ENCODE assay signal across 7 cellular contexts in genomic region chr11:68843703-68844312, GRCh38. TPM values are rescaled to one million over a fixed set of nuclear protein-coding genes. Genes with fewer than 3 reads are reported as not detected.
DNase-seq lines count a peak whose midpoint lies in the region; ATAC-seq and TF ChIP-seq lines count a peak whose summit lies in the region.

No MANE protein-coding gene starts in this region.

- DNase-seq in OCI-M1 (lab: John Stamatoyannopoulos, UW) (peak; percentile 100), heart right ventricle (peak; percentile 80 to 87), sigmoid colon (peak; percentile 84), pons (ENCODE audit: low spot score) (no peak)
- DNase-seq in activated T-helper 9 cell treated with anti-CD3 and anti-CD28 coated beads, Interleukin-2, amount 50 U/mL, for 16 hours (ENCODE audit: low read depth), result peak; percentile 70

- peak in 8 of 9 donors; percentile 46 to 76 (median 66) for TF ChIP-seq CTCF in heart right ventricle (IDR thresholded peaks at IDR 0.05)
- TF ChIP-seq CTCF in sigmoid colon (IDR thresholded peaks at IDR 0.05), result peak; percentile 43 to 57 (median 46)

- H3K4me1 ChIP-seq in heart right ventricle (peaks cover 4 to 51% (median 43%) of the 10 kb centered on the region in 9 donors), sigmoid colon (peaks cover 0 to 41% (median 37%) of the 10 kb centered on the region in 4 donors)

- H3K27ac ChIP-seq in heart right ventricle (peak overlapping the region; percentile 2 to 99 (median 74)), sigmoid colon (peak overlapping the region; percentile 32 to 98 (median 95))

- WGBS in heart right ventricle, 2 donors, result 5% methylated on average over 53 to 54 of the region's 54 CpGs
- WGBS in sigmoid colon, 2 donors, result 2 to 5% methylated on average over 54 of the region's 54 CpGs

- H3K4me3 ChIP-seq in heart right ventricle (peak overlapping the region in 9 of 10 donors; percentile 74 to 98 (median 91)), sigmoid colon (peak overlapping the region; percentile 13 to 92 (median 81))

- intact Hi-C loops in heart right ventricle (cut with DNase I) (loop anchor here in 3 of 10 donors (5.0 to 10.0 kb wide), 4 partner anchors 37 to 62 kb away; partner anchors contain the start of genes IGHMBP2 (in 1 of the 3) and MRPL21 (in 1 of the 3)), sigmoid colon (cut with DNase I) (loop anchor here (5.0 to 10.0 kb wide), 4 partner anchors 58 to 379 kb away; partner anchors contain the start of genes IGHMBP2, MRGPRF, MRPL21 and PPP6R3)

- TF ChIP-seq EP300 in sigmoid colon (IDR thresholded peaks at IDR 0.05), result no peak

- no peak for TF ChIP-seq POLR2A in sigmoid colon (IDR thresholded peaks at IDR 0.05)

- H3K9me3 ChIP-seq in heart right ventricle (no peaks in the 10 kb centered on the region), sigmoid colon (no peaks in the 10 kb centered on the region)

- H3K36me3 ChIP-seq in heart right ventricle (no peaks in the 10 kb centered on the region), sigmoid colon (no peaks in the 10 kb centered on the region)

- ATAC-seq in GM19025 (IDR thresholded peaks at IDR 0.05; ENCODE audit: low read depth, unreplicated experiment) (peak; percentile 47), HG03571 (IDR thresholded peaks at IDR 0.05; ENCODE audit: unreplicated experiment) (peak; percentile 45), heart right ventricle (peak; percentile 41 to 81 (median 60))

- H3K27me3 ChIP-seq in heart right ventricle (no peaks in the 10 kb centered on the region), sigmoid colon (no peaks in the 10 kb centered on the region)

RNA-seq across cellular contexts. Expression of gene CPT1A, which starts 2.1 kb away (rescaled TPM):
- total RNA-seq in heart right ventricle, result 10 to 100 TPM; 28.8 to 84.4 (median 48.3) TPM
- polyA plus RNA-seq in heart right ventricle, result 10 to 100 TPM; 18.8 to 22.8 TPM
- total RNA-seq in sigmoid colon, result 10 to 100 TPM; 31.6 to 87.8 (median 50.4) TPM
- polyA plus RNA-seq in sigmoid colon, result 10 to 100 TPM; 12.0 to 56.5 (median 22.0) TPM

RNA-seq across cellular contexts. Expression of gene MRPL21, which starts 59.8 kb away (rescaled TPM):
- total RNA-seq in heart right ventricle (100 to 1,000 TPM in 4 of 10 donors, 10 to 100 TPM in 6; 63.2 to 138 (median 96.7) TPM), sigmoid colon (10 to 100 TPM; 53.7 to 99.1 (median 67.5) TPM)
- polyA plus RNA-seq in heart right ventricle (100 to 1,000 TPM; 139 to 186 TPM), sigmoid colon (100 to 1,000 TPM; 107 to 134 (median 124) TPM)

RNA-seq across cellular contexts. Expression of gene IGHMBP2, which starts 59.9 kb away (rescaled TPM):
- total RNA-seq in heart right ventricle (10 to 100 TPM in 8 of 10 donors, 1 to 10 TPM in 2; 9.0 to 17.7 (median 12.1) TPM), sigmoid colon (10 to 100 TPM; 12.2 to 41.3 (median 30.4) TPM)
- polyA plus RNA-seq in heart right ventricle (10 to 100 TPM in 1 of 2 donors, 1 to 10 TPM in 1; 9.1 to 24.3 TPM), sigmoid colon (10 to 100 TPM in 1 of 3 donors, 1 to 10 TPM in 2; 5.4 to 15.7 (median 8.1) TPM)
